ENCODE assay signal across 8 cellular contexts in the genomic region with DNA sequence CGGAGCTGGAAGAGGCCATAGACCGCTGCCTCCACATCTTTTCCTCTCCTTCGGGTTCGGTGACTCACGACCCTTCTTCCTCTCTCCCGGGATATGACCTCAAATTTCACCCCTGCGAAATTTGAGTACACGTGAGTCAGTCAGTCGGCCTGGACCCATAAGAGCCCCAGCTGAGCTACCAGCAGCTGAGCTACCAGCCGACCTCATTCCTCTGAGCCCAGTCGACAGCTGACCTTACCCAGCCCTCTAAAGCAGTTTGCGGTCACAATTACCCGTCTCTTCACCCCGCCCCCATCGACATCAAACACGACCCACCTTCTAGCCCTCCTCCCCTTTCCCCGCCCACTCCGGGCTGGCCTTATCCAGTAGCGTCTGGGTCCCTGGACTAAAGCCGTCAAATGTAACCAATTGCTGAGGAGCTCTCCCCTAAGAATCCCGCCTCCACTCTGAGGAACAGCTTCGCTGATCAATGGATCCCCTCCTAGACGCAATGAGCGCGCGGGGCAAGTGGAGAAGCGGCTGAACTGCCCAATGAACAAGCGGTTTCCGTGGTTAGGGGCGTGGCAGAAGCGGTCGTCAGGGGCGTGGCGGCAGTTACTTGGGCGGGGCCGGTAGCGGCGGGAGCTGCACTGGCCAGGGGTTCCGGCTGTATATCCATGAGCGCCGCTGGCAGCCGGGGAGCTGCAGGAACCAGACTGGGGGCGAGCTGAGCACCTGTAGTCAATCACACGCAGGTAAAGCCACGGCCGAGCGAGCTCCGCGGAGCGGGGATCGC.
DNase-seq lines count a peak whose midpoint lies in the region; ATAC-seq lines count a peak whose summit lies in the region.

A gene with protein sequence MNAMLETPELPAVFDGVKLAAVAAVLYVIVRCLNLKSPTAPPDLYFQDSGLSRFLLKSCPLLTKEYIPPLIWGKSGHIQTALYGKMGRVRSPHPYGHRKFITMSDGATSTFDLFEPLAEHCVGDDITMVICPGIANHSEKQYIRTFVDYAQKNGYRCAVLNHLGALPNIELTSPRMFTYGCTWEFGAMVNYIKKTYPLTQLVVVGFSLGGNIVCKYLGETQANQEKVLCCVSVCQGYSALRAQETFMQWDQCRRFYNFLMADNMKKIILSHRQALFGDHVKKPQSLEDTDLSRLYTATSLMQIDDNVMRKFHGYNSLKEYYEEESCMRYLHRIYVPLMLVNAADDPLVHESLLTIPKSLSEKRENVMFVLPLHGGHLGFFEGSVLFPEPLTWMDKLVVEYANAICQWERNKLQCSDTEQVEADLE (plus strand): TSS at position 627 of the 775 bp plus-strand sequence. CDS start 27,872 bp downstream, outside the sequence.

- DNase-seq in AG08396 (ENCODE audit: low spot score) (peak; percentile 94), NCI-H345 treated with DMSO at 0.1 percent for 48 hours (lab: John Stamatoyannopoulos, UW; ENCODE audit: unreplicated experiment) (peak; percentile 93), inferior parietal cortex (ENCODE audit: extremely low spot score) (peak; percentile 100)
- peak; percentile 93 to 95 (median 95) for DNase-seq in activated CD4-positive, CD25-positive, alpha-beta regulatory T cell (lab: John Stamatoyannopoulos, UW)
- DNase-seq in central memory CD4-positive, alpha-beta T cell, result peak; percentile 98
- DNase-seq in stimulated activated CD4-positive, alpha-beta T cell treated with anti-CD3 and anti-CD28 coated beads, Interleukin-12 subunit alpha, Interleukin-12 subunit beta, amount 100 ng/mL, for 4 hours, result peak; percentile 97

- peak; percentile 95 for ATAC-seq in GM19023 (IDR thresholded peaks at IDR 0.05; ENCODE audit: unreplicated experiment)
- ATAC-seq in HG03280 (IDR thresholded peaks at IDR 0.05; ENCODE audit: unreplicated experiment), result peak; percentile 96

Comparison
In these comparisons a context has a peak if more than half of its experiments do, and no peak if none do; other contexts are left out.
1. Peak in every context shown above with its lines: DNase-seq and ATAC-seq.